ENCODE assay signal across 24 cellular contexts in the genomic region with DNA sequence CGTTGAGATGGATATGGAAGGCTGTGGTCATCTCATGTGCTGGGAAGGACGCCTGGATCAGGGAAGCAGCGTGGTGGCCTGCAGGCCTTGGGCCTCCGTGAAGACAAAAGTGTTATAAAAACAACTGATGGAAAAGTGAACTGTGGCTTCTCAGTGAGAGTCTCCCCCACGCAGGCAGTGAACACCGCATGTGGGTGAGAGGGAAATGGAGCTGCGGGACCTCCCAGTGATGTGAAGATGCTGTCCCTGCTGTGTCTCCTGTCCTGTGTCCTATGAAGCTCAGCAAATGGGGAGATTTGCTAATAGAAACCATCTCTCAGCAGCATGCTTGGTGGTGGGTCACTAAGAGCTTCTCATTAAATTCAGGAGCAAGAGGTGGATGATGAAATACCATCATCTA. TPM values are rescaled to one million over a fixed set of nuclear protein-coding genes. Genes with fewer than 3 reads are reported as not detected.
DNase-seq lines count a peak whose midpoint lies in the region; ATAC-seq and TF ChIP-seq lines count a peak whose summit lies in the region.
"Had no signal": no experiment of that assay in that cellular context is flagged by ENCODE, and none has a peak within 500 bp of the region (broad histone marks: within the 10 kb centered on the region; RNA-seq: fewer than 3 reads in every experiment).

No MANE protein-coding gene starts in this region.

- H3K4me3 Mint-ChIP-seq in GM23338 (no peak overlapping the region), osteocyte (ENCODE audit: unreplicated experiment) (no peak overlapping the region)
- H3K4me3 Mint-ChIP-seq: B cell; CD4-positive, alpha-beta T cell; CD8-positive, alpha-beta T cell had no signal

- no peak overlapping the region; the same call in 1 of the 2 replicates for H3K27ac ChIP-seq in GM23338 (ENCODE audit: low read depth)
- no peak overlapping the region for H3K27ac ChIP-seq in HEK293 (ENCODE audit: extremely low read depth, low read depth, low read length)
- H3K27ac ChIP-seq: 22Rv1; A549; BLaER1 treated with 17β-estradiol and CSF1 and Interleukin-3, amounts not matched to agents 10 nM and 100 nM; C4-2B had no signal

- no peaks in the 10 kb centered on the region for H3F3A ChIP-seq in GM23338 (replicated peaks; ENCODE audit: low read depth)

- H3K79me2 ChIP-seq in GM23338 (replicated peaks; ENCODE audit: insufficient read depth), result no peaks in the 10 kb centered on the region

- no peaks in the 10 kb centered on the region for H3K36me3 Mint-ChIP-seq in GM23338 (ENCODE audit: low read depth)
- H3K36me3 Mint-ChIP-seq in osteocyte (ENCODE audit: unreplicated experiment), result no peaks in the 10 kb centered on the region
- H3K36me3 Mint-ChIP-seq: CD8-positive, alpha-beta T cell had no signal

- no peaks in the 10 kb centered on the region for H3K9me3 Mint-ChIP-seq in GM23338
- H3K9me3 Mint-ChIP-seq in osteocyte (ENCODE audit: unreplicated experiment), result peaks cover under 1% of the 10 kb centered on the region
- H3K9me3 Mint-ChIP-seq: CD4-positive, alpha-beta T cell; CD8-positive, alpha-beta T cell had no signal

- H3K4me1 ChIP-seq in GM23338 (ENCODE audit: insufficient read depth), result peaks cover 5% of the 10 kb centered on the region; the same call in 1 of the 2 replicates
- H3K4me1 ChIP-seq in HEK293 (ENCODE audit: control insufficient read depth, insufficient read depth, low read length), result peaks cover 5% of the 10 kb centered on the region
- H3K4me1 ChIP-seq: A549; BLaER1 treated with 17β-estradiol and CSF1 and Interleukin-3, amounts not matched to agents 10 nM and 100 nM; Caco-2 had no signal

- H3K4me2 ChIP-seq in GM23338, result no peak overlapping the region
- H3K4me2 ChIP-seq: A549; BLaER1 treated with 17β-estradiol and CSF1 and Interleukin-3, amounts not matched to agents 10 nM and 100 nM had no signal

- H4K20me1 ChIP-seq in GM23338 (replicated peaks; ENCODE audit: insufficient read depth), result no peaks in the 10 kb centered on the region
- H4K20me1 ChIP-seq: BLaER1 treated with 17β-estradiol and CSF1 and Interleukin-3, amounts not matched to agents 10 nM and 100 nM had no signal

- H3K27me3 Mint-ChIP-seq in GM23338 (ENCODE audit: insufficient read depth, low read depth, poor library complexity) (no peaks in the 10 kb centered on the region), osteocyte (ENCODE audit: unreplicated experiment) (peaks cover 6% of the 10 kb centered on the region)
- H3K27me3 Mint-ChIP-seq: CD4-positive, alpha-beta T cell had no signal

- H3K4me3 ChIP-seq in GM23338 (no peak overlapping the region), HEK293 (ENCODE audit: low read depth, low read length) (no peak overlapping the region)
- H3K4me3 ChIP-seq: A549; BLaER1 treated with 17β-estradiol and CSF1 and Interleukin-3, amounts not matched to agents 10 nM and 100 nM; GM12878 had no signal

- TF ChIP-seq CTCF in GM23338 (conservative IDR thresholded peaks at IDR 0.05; ENCODE audit: low read depth in 2 of 2) (no peak), HEK293 (tag by site-specific recombination; IDR thresholded peaks at IDR 0.05) (no peak), osteocyte (IDR thresholded peaks at IDR 0.05) (no peak)

- H2AFZ ChIP-seq in GM23338, result no peak overlapping the region

- H3K27me3 ChIP-seq in GM23338 (ENCODE audit: insufficient read depth), result no peaks in the 10 kb centered on the region
- H3K27me3 ChIP-seq: BLaER1 treated with 17β-estradiol and CSF1 and Interleukin-3, amounts not matched to agents 10 nM and 100 nM had no signal

- DNase-seq in GM23338 (ENCODE audit: low spot score) (no peak), osteocyte (ENCODE audit: extremely low spot score, unreplicated experiment) (peak; percentile 53), NCI-H2107 treated with DMSO at 0.1 percent for 48 hours (lab: John Stamatoyannopoulos, UW; ENCODE audit: unreplicated experiment) (no peak), superior temporal gyrus (ENCODE audit: extremely low spot score) (no peak), NCI-H2171 treated with DMSO at 0.1 percent for 48 hours (lab: John Stamatoyannopoulos, UW) (no peak)
- DNase-seq: AML-193; Caco-2; Calu3; CD4-positive, alpha-beta T cell; CD8-positive, alpha-beta T cell; DMS 273 treated with DMSO at 0.1 percent for 48 hours; DMS153; DMS53; DMS79; DND-41; EL; GDM1 had no signal

- no peaks in the 10 kb centered on the region for H3K9me2 ChIP-seq in GM23338 (ENCODE audit: insufficient read depth)

- H3K4me1 Mint-ChIP-seq in GM23338 (peaks cover 33% of the 10 kb centered on the region), osteocyte (ENCODE audit: unreplicated experiment) (no peaks in the 10 kb centered on the region)
- H3K4me1 Mint-ChIP-seq: B cell had no signal

- H3K27ac Mint-ChIP-seq in GM23338, result peak overlapping the region; percentile 10
- H3K27ac Mint-ChIP-seq in osteocyte (ENCODE audit: unreplicated experiment), result no peak overlapping the region
- H3K27ac Mint-ChIP-seq: B cell; CD4-positive, alpha-beta T cell; CD8-positive, alpha-beta T cell had no signal

- no peaks in the 10 kb centered on the region for H3K36me3 ChIP-seq in GM23338 (ENCODE audit: insufficient read depth)
- H3K36me3 ChIP-seq in HEK293 (ENCODE audit: control insufficient read depth in 2 of 2, insufficient read depth in 1 of 2, low read length in 2 of 2), result no peaks in the 10 kb centered on the region
- H3K36me3 ChIP-seq: BLaER1 treated with 17β-estradiol and CSF1 and Interleukin-3, amounts not matched to agents 10 nM and 100 nM had no signal

- ATAC-seq in GM23338, result no peak
- ATAC-seq: A549; CD8-positive, alpha-beta T cell; GM12878 had no signal

- POLR2A ChIA-PET in HEK293 (lab: Yijun Ruan, JAX), result no interaction called here

- no peaks in the 10 kb centered on the region for H3K9me3 ChIP-seq in HEK293 (ENCODE audit: control insufficient read depth, insufficient read depth, low read depth, low read length)
- H3K9me3 ChIP-seq: A549, Caco-2 had no signal

- CTCF ChIA-PET in HEK293 (lab: Yijun Ruan, JAX), result no interaction called here

TF ChIP-seq in GM23338, 12 proteins besides CTCF, POLR2A, EP300 and RAD21 (continues in another document):
- TF ChIP-seq NANOG (IDR thresholded peaks at IDR 0.05; ENCODE audit: borderline replicate concordance) (no peak), CREB1 (CRISPR knock-in tag; IDR thresholded peaks at IDR 0.05; ENCODE audit: low read depth) (no peak), REST (IDR thresholded peaks at IDR 0.05; ENCODE audit: unreplicated experiment) (no peak), JUNB (IDR thresholded peaks at IDR 0.05; ENCODE audit: unreplicated experiment) (no peak)

TF ChIP-seq in HEK293, 187 proteins besides CTCF, POLR2A, EP300 and RAD21:
- TF ChIP-seq ZNF530 (tag by site-specific recombination; IDR thresholded peaks at IDR 0.05; ENCODE audit: low read depth), result no peak
- TF ChIP-seq ZIC2 (tag by site-specific recombination; IDR thresholded peaks at IDR 0.05), result peak; percentile 98
- TF ChIP-seq ZNF549 (tag by site-specific recombination; IDR thresholded peaks at IDR 0.05), result no peak
- peak; percentile 78 for TF ChIP-seq PRDM4 (tag by site-specific recombination; IDR thresholded peaks at IDR 0.05)
- peak; percentile 76 for TF ChIP-seq GLIS1 (tag by site-specific recombination; IDR thresholded peaks at IDR 0.05)

RNA-seq across cellular contexts. Expression of gene NSMCE3, which starts 25.1 kb away (rescaled TPM):
- 9.7 and 11.0 TPM in 2 replicates for total RNA-seq in GM23338 (2014; rRNA removed; shearing (Covaris generic))
- polyA plus RNA-seq in GM23338 (2016; fragmentation: Nextera tagmentation; extraction: Ambion mirVana), result 10.0 and 10.5 TPM in 2 replicates
- total RNA-seq in osteocyte, result 9.9 and 10.0 TPM in 2 replicates
